ENCODE assay signal across 11 cellular contexts in the genomic region with DNA sequence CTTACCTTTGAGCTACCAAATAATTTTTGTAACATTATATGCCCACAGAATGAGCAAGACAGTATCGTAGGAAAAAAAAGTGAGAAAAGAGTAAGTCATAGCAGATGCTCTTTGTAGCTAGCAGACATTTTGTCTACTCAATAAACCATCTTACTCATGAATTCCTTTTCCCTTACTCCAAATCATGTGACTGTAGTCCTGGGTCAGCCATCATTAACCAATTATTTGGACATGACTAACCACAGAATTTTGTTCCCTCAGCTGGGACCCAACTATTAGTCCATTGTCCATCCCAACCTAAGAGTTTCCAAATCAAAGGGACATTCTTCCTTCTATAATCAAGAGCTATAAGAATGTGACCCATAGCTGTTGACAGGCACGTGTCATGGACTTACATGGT. TPM values are rescaled to one million over a fixed set of nuclear protein-coding genes. Genes with fewer than 3 reads are reported as not detected.
DNase-seq lines count a peak whose midpoint lies in the region; ATAC-seq and TF ChIP-seq lines count a peak whose summit lies in the region.
"Had no signal": no experiment of that assay in that cellular context is flagged by ENCODE, and none has a peak within 500 bp of the region (broad histone marks: within the 10 kb centered on the region; RNA-seq: fewer than 3 reads in every experiment).

No MANE protein-coding gene starts in this region.

- H3K36me3 Mint-ChIP-seq in CD8-positive, alpha-beta memory T cell = peaks cover 0 to 73% (median 17%) of the 10 kb centered on the region in 3 donors
- peaks cover 0 to 80% (median 13%) of the 10 kb centered on the region in 3 donors for H3K36me3 Mint-ChIP-seq in naive thymus-derived CD8-positive, alpha-beta T cell

- no peak for ATAC-seq in naive thymus-derived CD8-positive, alpha-beta T cell
- ATAC-seq in HG03039 (IDR thresholded peaks at IDR 0.05; ENCODE audit: unreplicated experiment) = no peak

- H3K27ac ChIP-seq in CD8-positive, alpha-beta memory T cell (ENCODE audit: low read depth, low read length) = no peak overlapping the region
- no peak overlapping the region for H3K27ac ChIP-seq in coronary artery

- no peaks in the 10 kb centered on the region for H3K27me3 ChIP-seq in CD8-positive, alpha-beta memory T cell (ENCODE audit: insufficient read depth, low read length, poor library complexity, severe bottlenecking)
- H3K27me3 ChIP-seq: adrenal gland, MG63 had no signal

- TF ChIP-seq CTCF in coronary artery (IDR thresholded peaks at IDR 0.05) = no peak

- H3K36me3 ChIP-seq in CD8-positive, alpha-beta memory T cell (ENCODE audit: insufficient read depth, low read length) = peaks cover 11% of the 10 kb centered on the region
- H3K36me3 ChIP-seq: adrenal gland had no signal

- CTCF ChIA-PET in CD8-positive, alpha-beta memory T cell (lab: Charles Lee) = interaction anchor here (1.1 to 1.3 kb wide), 5 partner anchors 9 to 284 kb away, joined by 3 to 4 read pairs (median 3); a partner anchor contains a TSS

- no peaks in the 10 kb centered on the region for H3K9me3 ChIP-seq in CD8-positive, alpha-beta memory T cell (ENCODE audit: low read length)
- H3K9me3 ChIP-seq: adrenal gland, MG63 had no signal

- H3K27ac Mint-ChIP-seq in CD8-positive, alpha-beta memory T cell = peak overlapping the region in 6 of 8 donors; percentile 54 to 90 (median 72)
- H3K27ac Mint-ChIP-seq in naive thymus-derived CD8-positive, alpha-beta T cell = peak overlapping the region in 9 of 10 donors; percentile 12 to 84 (median 71)

- POLR2A ChIA-PET in CD8-positive, alpha-beta memory T cell (lab: Charles Lee) = interaction anchor here (3.6 kb wide), 1 partner anchor 11 kb away, joined by 26 read pairs; a partner anchor contains a TSS
- POLR2A ChIA-PET in naive thymus-derived CD8-positive, alpha-beta T cell (lab: Charles Lee) = interaction anchor here (1.2 to 9.3 kb wide), 2 partner anchors 11 to 26 kb away, joined by 7 to 89 read pairs; a partner anchor contains a TSS

- no peaks in the 10 kb centered on the region for H3K27me3 Mint-ChIP-seq in CD8-positive, alpha-beta memory T cell
- H3K27me3 Mint-ChIP-seq in naive thymus-derived CD8-positive, alpha-beta T cell = no peaks in the 10 kb centered on the region

- no peaks in the 10 kb centered on the region for H3K9me3 Mint-ChIP-seq in CD8-positive, alpha-beta memory T cell
- H3K9me3 Mint-ChIP-seq in naive thymus-derived CD8-positive, alpha-beta T cell = no peaks in the 10 kb centered on the region

- peak overlapping the region in 6 of 7 donors; percentile 38 to 79 (median 68) for H3K4me3 Mint-ChIP-seq in CD8-positive, alpha-beta memory T cell
- peak overlapping the region in 9 of 10 donors; percentile 9 to 81 (median 60) for H3K4me3 Mint-ChIP-seq in naive thymus-derived CD8-positive, alpha-beta T cell

- peaks cover 78 to 88% (median 80%) of the 10 kb centered on the region in 3 donors for H3K4me1 Mint-ChIP-seq in CD8-positive, alpha-beta memory T cell
- H3K4me1 Mint-ChIP-seq in naive thymus-derived CD8-positive, alpha-beta T cell = peaks cover 44 to 93% (median 90%) of the 10 kb centered on the region in 4 donors

- DNase-seq in CD8-positive, alpha-beta memory T cell = no peak
- DNase-seq in LoVo (ENCODE audit: low spot score) (peak; percentile 39), coronary artery (ENCODE audit: low spot score) (no peak), NCI-H1436 treated with DMSO at 0.1 percent for 48 hours (lab: John Stamatoyannopoulos, UW) (no peak), NCI-H2227 (lab: John Stamatoyannopoulos, UW; ENCODE audit: unreplicated experiment) (no peak), NCI-H510A treated with DMSO at 0.1 percent for 48 hours (lab: John Stamatoyannopoulos, UW) (no peak)
- DNase-seq in naive thymus-derived CD8-positive, alpha-beta T cell = no peak
- DNase-seq: adrenal gland, left cardiac atrium, MG63 had no signal

- H3K4me1 ChIP-seq in CD8-positive, alpha-beta memory T cell (ENCODE audit: insufficient read depth, low read length) = peaks cover 97% of the 10 kb centered on the region

- H3K4me3 ChIP-seq in CD8-positive, alpha-beta memory T cell (ENCODE audit: low read length) = peak overlapping the region; percentile 2
- peak overlapping the region; percentile 4 for H3K4me3 ChIP-seq in coronary artery
- H3K4me3 ChIP-seq: MG63 had no signal

RNA-seq across cellular contexts. Expression of a gene that starts 11.4 kb away (rescaled TPM):
- total RNA-seq in CD8-positive, alpha-beta memory T cell = 100 to 1,000 TPM; 436 to 452 TPM
- 466 TPM for polyA plus RNA-seq in CD8-positive, alpha-beta memory T cell
- total RNA-seq in naive thymus-derived CD8-positive, alpha-beta T cell = 100 to 1,000 TPM; 385 to 400 TPM
- polyA plus RNA-seq in naive thymus-derived CD8-positive, alpha-beta T cell = 100 to 1,000 TPM; 415 to 475 (median 426) TPM

RNA-seq across cellular contexts. Expression of a gene that starts 52.8 kb away (rescaled TPM):
- total RNA-seq in CD8-positive, alpha-beta memory T cell = 10 to 100 TPM; 43.6 to 43.7 TPM
- 36.0 TPM for polyA plus RNA-seq in CD8-positive, alpha-beta memory T cell
- total RNA-seq in naive thymus-derived CD8-positive, alpha-beta T cell = 10 to 100 TPM; 13.7 to 14.0 TPM
- 10 to 100 TPM; 20.2 to 30.5 (median 24.6) TPM for polyA plus RNA-seq in naive thymus-derived CD8-positive, alpha-beta T cell

RNA-seq across cellular contexts. Expression of a gene that starts 55.2 kb away (rescaled TPM):
- 1 to 10 TPM; 9.1 to 9.5 TPM for total RNA-seq in CD8-positive, alpha-beta memory T cell
- 16.5 TPM for polyA plus RNA-seq in CD8-positive, alpha-beta memory T cell
- 10 to 100 TPM; 34.8 to 37.1 TPM for total RNA-seq in naive thymus-derived CD8-positive, alpha-beta T cell
- polyA plus RNA-seq in naive thymus-derived CD8-positive, alpha-beta T cell = 10 to 100 TPM; 16.7 to 17.8 (median 17.1) TPM
